25 cellular contexts compared by ENCODE assay signal in the genomic region with DNA sequence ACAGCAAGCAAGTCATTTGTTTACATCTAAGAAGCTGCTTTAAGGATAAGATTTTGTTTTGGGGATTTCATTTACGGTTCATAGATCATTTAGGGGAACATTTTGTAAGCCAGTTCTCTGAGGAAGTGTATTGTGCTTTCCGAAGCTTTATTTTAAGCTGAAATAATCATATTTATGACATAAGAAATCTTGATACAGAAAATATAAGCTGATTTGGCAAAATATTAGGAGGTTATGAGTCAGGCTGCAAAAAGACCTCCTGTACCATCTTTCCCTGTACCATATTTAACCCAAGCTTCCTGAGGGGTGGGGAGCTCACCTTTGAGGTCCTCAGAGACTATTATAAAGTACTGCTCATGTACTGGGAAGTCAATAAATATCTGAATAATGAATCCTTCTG. TPM values are rescaled to one million over a fixed set of nuclear protein-coding genes. Genes with fewer than 3 reads are reported as not detected.
"Had no signal": no experiment of that assay in that cellular context is flagged by ENCODE, and none has a peak within 500 bp of the region (broad histone marks: within the 10 kb centered on the region; RNA-seq: fewer than 3 reads in every experiment).

No MANE protein-coding gene starts in this region.

- H3K4me2 ChIP-seq: KMS-11, SK-N-SH had no signal

- H3K9me3 ChIP-seq: SK-N-SH had no signal

- H3K9ac ChIP-seq: KMS-11, SK-N-SH had no signal

- H3K9me2 ChIP-seq: SK-N-SH had no signal

- H3K27ac ChIP-seq: HL-60, KMS-11, RWPE1 had no signal

- FAIRE-seq: HTR-8/SVneo had no signal

- DNase-seq: Kasumi-1, MM.1S, NCI-H1092 treated with DMSO at 0.1 percent for 48 hours, NCI-H1436, NCI-H187, NCI-H2029, NCI-H2081 treated with DMSO at 0.1 percent for 48 hours, NCI-H2171, NCI-H226, NCI-H446, NCI-H510A, NCI-H524 treated with DMSO at 0.1 percent for 48 hours, NCI-H69, NCI-H774, PC-3, SHP77, SK-N-SH had no signal

- ATAC-seq: Panc1, PC-3 had no signal

RNA-seq across cellular contexts. Expression of a gene that starts 8.1 kb away (rescaled TPM):
- total RNA-seq: OCI-LY7 had no signal

RNA-seq across cellular contexts. Expression of a gene that starts 20.3 kb away (rescaled TPM):
- total RNA-seq: M059J, OCI-LY7 had no signal

RNA-seq across cellular contexts. Expression of a gene that starts 51.6 kb away (rescaled TPM):
- total RNA-seq: M059J, OCI-LY7, PC-3, SK-MEL-5 had no signal
- polyA plus RNA-seq: SK-N-SH had no signal
